ENCODE assay signal across 15 cellular contexts in the genomic region with DNA sequence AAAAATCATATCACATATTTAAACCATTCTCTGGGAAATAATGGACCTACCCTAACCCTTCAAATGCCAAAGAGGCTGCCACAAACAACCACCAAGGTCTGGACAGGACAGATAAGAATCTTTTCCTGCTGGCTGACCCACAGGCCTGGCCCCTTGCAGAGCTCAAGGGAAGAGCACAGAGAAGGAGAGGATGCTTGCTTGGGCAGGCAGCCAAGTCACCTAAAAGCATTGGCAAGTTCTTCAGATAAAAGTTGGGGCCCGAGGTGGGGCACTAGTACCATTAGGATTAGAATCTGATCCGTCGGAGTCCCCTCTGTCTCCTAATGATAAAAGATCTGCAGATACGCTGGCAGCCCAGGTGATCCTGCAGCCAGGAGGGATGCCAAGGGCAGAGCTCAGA.
"Had no signal": no experiment of that assay in that cellular context is flagged by ENCODE, and none has a peak within 500 bp of the region (broad histone marks: within the 10 kb centered on the region; RNA-seq: fewer than 3 reads in every experiment).

No MANE protein-coding gene starts in this region.

- ATAC-seq: esophagus mucosa; heart left ventricle; left lobe of liver; mucosa of descending colon; naive thymus-derived CD8-positive, alpha-beta T cell; psoas muscle; stimulated activated memory B cell treated with anti-CD40 and anti-IgM and Interleukin-4, amounts not matched to agents 10 μg/mL and 1 μg/mL and 100 μg/mL, for 72 hours had no signal

- H3K4me3 Mint-ChIP-seq: naive thymus-derived CD8-positive, alpha-beta T cell; stimulated activated memory B cell treated with anti-CD40 and anti-IgM and Interleukin-4, amounts not matched to agents 10 μg/mL and 1 μg/mL and 100 μg/mL, for 72 hours; stimulated activated naive CD8-positive, alpha-beta T cell treated with anti-CD3 and anti-CD28 coated beads, Interleukin-15, Interleukin-2, amounts not matched to agents 100 ng/mL and 50 ng/mL, for 24 hours had no signal

- H3K9me3 Mint-ChIP-seq: naive thymus-derived CD8-positive, alpha-beta T cell; stimulated activated memory B cell treated with anti-CD40 and anti-IgM and Interleukin-4, amounts not matched to agents 10 μg/mL and 1 μg/mL and 100 μg/mL, for 72 hours; stimulated activated naive CD8-positive, alpha-beta T cell treated with anti-CD3 and anti-CD28 coated beads, Interleukin-15, Interleukin-2, amounts not matched to agents 100 ng/mL and 50 ng/mL, for 24 hours had no signal

- H3K36me3 Mint-ChIP-seq: naive thymus-derived CD8-positive, alpha-beta T cell; stimulated activated memory B cell treated with anti-CD40 and anti-IgM and Interleukin-4, amounts not matched to agents 10 μg/mL and 1 μg/mL and 100 μg/mL, for 72 hours had no signal

- H3K27ac Mint-ChIP-seq: stimulated activated memory B cell treated with anti-CD40 and anti-IgM and Interleukin-4, amounts not matched to agents 10 μg/mL and 1 μg/mL and 100 μg/mL, for 72 hours; stimulated activated naive CD8-positive, alpha-beta T cell treated with anti-CD3 and anti-CD28 coated beads, Interleukin-15, Interleukin-2, amounts not matched to agents 100 ng/mL and 50 ng/mL, for 24 hours had no signal

- DNase-seq: dorsolateral prefrontal cortex; effector CD8-positive, alpha-beta T cell; heart left ventricle; hippocampal formation; mucosa of descending colon; naive thymus-derived CD8-positive, alpha-beta T cell; psoas muscle; retina; right lobe of liver; stimulated activated CD4-positive, alpha-beta T cell treated with anti-CD3 and anti-CD28 coated beads, Interleukin-4, amount 100 ng/mL, for 24 hours; upper lobe of right lung had no signal

- H3K4me1 Mint-ChIP-seq: stimulated activated memory B cell treated with anti-CD40 and anti-IgM and Interleukin-4, amounts not matched to agents 10 μg/mL and 1 μg/mL and 100 μg/mL, for 72 hours had no signal
